In the genomic region with DNA sequence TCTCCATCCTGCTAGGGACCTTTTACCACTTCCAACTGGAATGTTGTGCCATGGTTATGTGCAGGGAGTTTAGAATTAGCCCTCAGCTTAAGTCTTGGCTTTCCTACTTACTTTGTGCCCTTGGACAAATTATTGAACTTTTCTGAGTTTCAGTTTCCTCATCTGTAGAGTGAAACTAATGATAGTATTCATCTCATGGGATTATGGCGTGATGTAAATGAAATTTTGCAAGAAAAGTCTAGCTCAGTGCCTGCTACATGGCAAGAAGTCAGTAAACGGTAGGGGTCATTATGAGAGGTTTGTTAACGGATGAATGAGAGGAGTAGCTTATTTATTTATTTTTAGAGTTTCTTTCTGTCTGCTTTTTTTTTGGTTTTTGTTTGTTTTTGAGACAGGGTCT, we compare ENCODE assay signal across 10 cellular contexts. TPM values are rescaled to one million over a fixed set of nuclear protein-coding genes. Genes with fewer than 3 reads are reported as not detected.
A peak's percentile ranks its signal among the peaks of the same experiment; 100 is the strongest.
DNase-seq lines count a peak whose midpoint lies in the region; ATAC-seq and TF ChIP-seq lines count a peak whose summit lies in the region.
"Had no signal": no experiment of that assay in that cellular context is flagged by ENCODE, and none has a peak within 500 bp of the region (broad histone marks: within the 10 kb centered on the region; RNA-seq: fewer than 3 reads in every experiment).

No MANE protein-coding gene starts in this region.

- CTCF ChIA-PET in activated CD8-positive, alpha-beta T cell treated with anti-CD3 and anti-CD28 coated beads, Interleukin-2, amount 10 ng/mL, durations not matched to agents 7 days and 5 days (lab: Charles Lee), result interaction anchor here (0.6 to 5.2 kb wide), 14 partner anchors 11 to 1880 kb away, joined by 3 to 67 read pairs (median 4); no protein-coding TSS in a partner anchor
- CTCF ChIA-PET in A673 (lab: Charles Lee), result no interaction called here

- H2BK120ac ChIP-seq in mesenchymal stem cell (ENCODE audit: low read depth, low read length), result no peak overlapping the region

- H3K4me1 ChIP-seq in mesenchymal stem cell (ENCODE audit: control insufficient read depth, insufficient read depth, low read depth, low read length), result peaks cover 10% of the 10 kb centered on the region
- H3K4me1 ChIP-seq in stomach smooth muscle (ENCODE audit: control insufficient read depth, insufficient read depth, low read length), result peaks cover 30% of the 10 kb centered on the region
- peaks cover 6% of the 10 kb centered on the region for H3K4me1 ChIP-seq in A673 (ENCODE audit: insufficient read depth, low read length, poor library complexity, severe bottlenecking)

- peaks cover 19% of the 10 kb centered on the region for H3K9me3 Mint-ChIP-seq in T-helper 2 cell treated with Interferon-gamma antibody and Interleukin-4, amounts not matched to agents 5 μg/mL and 100 μg/mL, for 36 hours
- H3K9me3 Mint-ChIP-seq in activated CD8-positive, alpha-beta T cell treated with anti-CD3 and anti-CD28 coated beads, Interleukin-2, amount 10 ng/mL, durations not matched to agents 7 days and 5 days (ENCODE audit: insufficient read depth), result peaks cover 8% of the 10 kb centered on the region

- no peak overlapping the region for H3K4me2 ChIP-seq in mesenchymal stem cell (ENCODE audit: low read length, poor library complexity, severe bottlenecking)

- no peak for TF ChIP-seq CTCF in A673 (conservative IDR thresholded peaks at IDR 0.05; ENCODE audit: low read depth, low read length)

- H3K18ac ChIP-seq in mesenchymal stem cell (ENCODE audit: low read depth in 1 of 2, low read length in 2 of 2), result no peak overlapping the region

- no peak overlapping the region for H2AFZ ChIP-seq in mesenchymal stem cell (ENCODE audit: low read depth, low read length)

- H3K9ac ChIP-seq in mesenchymal stem cell (ENCODE audit: low read length) (peak overlapping the region; percentile 89), stomach smooth muscle (ENCODE audit: low read length in 2 of 2) (peak overlapping the region in 1 of 2 donors; percentile 67)

- no peak overlapping the region for H3K4ac ChIP-seq in mesenchymal stem cell (ENCODE audit: low read depth in 1 of 2, low read length in 2 of 2)

- H3K14ac ChIP-seq in mesenchymal stem cell (ENCODE audit: low read length in 2 of 2), result no peak overlapping the region

- peaks cover 23% of the 10 kb centered on the region for H3K79me1 ChIP-seq in mesenchymal stem cell (replicated peaks; ENCODE audit: low read length, poor library complexity, severe bottlenecking)

- H3K23ac ChIP-seq in mesenchymal stem cell (ENCODE audit: low read length in 2 of 2), result no peak overlapping the region

- no peak overlapping the region for H3K4me3 ChIP-seq in mesenchymal stem cell (ENCODE audit: insufficient read depth in 1 of 2, low read depth in 1 of 2, low read length in 2 of 2)
- peak overlapping the region in 1 of 2 donors; percentile 86 for H3K4me3 ChIP-seq in stomach smooth muscle (ENCODE audit: low read length in 2 of 2)
- no peak overlapping the region for H3K4me3 ChIP-seq in A673 (ENCODE audit: low read depth, low read length, poor library complexity, severe bottlenecking)

- H3K36me3 ChIP-seq in mesenchymal stem cell (ENCODE audit: control insufficient read depth in 1 of 2, insufficient read depth in 2 of 2, low read depth in 1 of 2, low read length in 2 of 2), result no peaks in the 10 kb centered on the region
- H3K36me3 ChIP-seq in stomach smooth muscle (ENCODE audit: control insufficient read depth in 2 of 2, insufficient read depth in 2 of 2, low read length in 2 of 2), result peaks cover 0 to 2% of the 10 kb centered on the region in 2 donors
- no peaks in the 10 kb centered on the region for H3K36me3 ChIP-seq in A673 (ENCODE audit: insufficient read depth, low read length, poor library complexity, severe bottlenecking)

- BruUV-seq in A673 (replicated peaks; lab: Mats Ljungman, UMichigan), result no TSS peak

- H3K36me3 Mint-ChIP-seq in T-helper 2 cell treated with Interferon-gamma antibody and Interleukin-4, amounts not matched to agents 5 μg/mL and 100 μg/mL, for 36 hours (ENCODE audit: low read depth), result no peaks in the 10 kb centered on the region
- peaks cover 23% of the 10 kb centered on the region for H3K36me3 Mint-ChIP-seq in activated CD8-positive, alpha-beta T cell treated with anti-CD3 and anti-CD28 coated beads, Interleukin-2, amount 10 ng/mL, durations not matched to agents 7 days and 5 days (ENCODE audit: low read depth)

- peaks cover 11% of the 10 kb centered on the region for H3K9me3 ChIP-seq in mesenchymal stem cell (ENCODE audit: control insufficient read depth, low read length)
- no peaks in the 10 kb centered on the region for H3K9me3 ChIP-seq in stomach smooth muscle (ENCODE audit: control insufficient read depth in 2 of 2, low read length in 2 of 2)
- H3K9me3 ChIP-seq in A673 (ENCODE audit: low read depth, low read length, poor library complexity, severe bottlenecking), result peaks cover 5% of the 10 kb centered on the region

- H3K27ac Mint-ChIP-seq in T-helper 2 cell treated with Interferon-gamma antibody and Interleukin-4, amounts not matched to agents 5 μg/mL and 100 μg/mL, for 36 hours, result no peak overlapping the region
- H3K27ac Mint-ChIP-seq in activated CD8-positive, alpha-beta T cell treated with anti-CD3 and anti-CD28 coated beads, Interleukin-2, amount 10 ng/mL, durations not matched to agents 7 days and 5 days, result peak overlapping the region; percentile 79

- no peak overlapping the region for H2BK12ac ChIP-seq in mesenchymal stem cell (ENCODE audit: low read length in 2 of 2)

- no peaks in the 10 kb centered on the region for H3K27me3 ChIP-seq in mesenchymal stem cell (ENCODE audit: control insufficient read depth in 1 of 2, insufficient read depth in 1 of 2, low read length in 2 of 2)
- H3K27me3 ChIP-seq in stomach smooth muscle (ENCODE audit: control insufficient read depth in 1 of 2, insufficient read depth in 2 of 2, low read length in 2 of 2), result no peaks in the 10 kb centered on the region
- H3K27me3 ChIP-seq in A673 (replicated peaks; ENCODE audit: insufficient read depth, low read depth, low read length, poor library complexity), result no peaks in the 10 kb centered on the region

- peaks cover 4% of the 10 kb centered on the region for H3K4me1 Mint-ChIP-seq in T-helper 2 cell treated with Interferon-gamma antibody and Interleukin-4, amounts not matched to agents 5 μg/mL and 100 μg/mL, for 36 hours (ENCODE audit: low read depth)
- H3K4me1 Mint-ChIP-seq in activated CD8-positive, alpha-beta T cell treated with anti-CD3 and anti-CD28 coated beads, Interleukin-2, amount 10 ng/mL, durations not matched to agents 7 days and 5 days (ENCODE audit: low read depth), result peaks cover 61% of the 10 kb centered on the region

- H4K91ac ChIP-seq in mesenchymal stem cell (ENCODE audit: low read length), result no peak overlapping the region

- 94% methylated on average over 3 of the region's 3 CpGs for WGBS in mesenchymal stem cell

- no peak overlapping the region for H2BK15ac ChIP-seq in mesenchymal stem cell (ENCODE audit: low read depth, poor library complexity, severe bottlenecking)

- peak overlapping the region; percentile 50 for H3K4me3 Mint-ChIP-seq in T-helper 2 cell treated with Interferon-gamma antibody and Interleukin-4, amounts not matched to agents 5 μg/mL and 100 μg/mL, for 36 hours
- H3K4me3 Mint-ChIP-seq in activated CD8-positive, alpha-beta T cell treated with anti-CD3 and anti-CD28 coated beads, Interleukin-2, amount 10 ng/mL, durations not matched to agents 7 days and 5 days, result peak overlapping the region; percentile 75

- intact Hi-C loops in A673 (cut with micrococcal nuclease; ENCODE audit: unreplicated experiment), result no loop called here

- DNase-seq in T-helper 2 cell treated with Interferon-gamma antibody and Interleukin-4, amounts not matched to agents 5 μg/mL and 100 μg/mL, for 36 hours (ENCODE audit: low spot score), result no peak
- DNase-seq in T-helper 2 cell, result no peak
- no peak for DNase-seq in activated CD8-positive, alpha-beta T cell treated with anti-CD3 and anti-CD28 coated beads, Interleukin-2, amount 10 ng/mL, durations not matched to agents 7 days and 5 days
- no peak for DNase-seq in mesenchymal stem cell
- DNase-seq in A673 (ENCODE audit: low spot score), result no peak
- DNase-seq: activated CD8-positive, alpha-beta memory T cell treated with anti-CD3 and anti-CD28 coated beads, Interleukin-2, amount 50 U/mL, for 4 hours; NCI-H1436 had no signal

- no peak overlapping the region for H4K8ac ChIP-seq in mesenchymal stem cell (ENCODE audit: low read length)

- peaks cover 60% of the 10 kb centered on the region for H3K27me3 Mint-ChIP-seq in T-helper 2 cell treated with Interferon-gamma antibody and Interleukin-4, amounts not matched to agents 5 μg/mL and 100 μg/mL, for 36 hours (ENCODE audit: low read depth)
- peaks cover 2% of the 10 kb centered on the region for H3K27me3 Mint-ChIP-seq in activated CD8-positive, alpha-beta T cell treated with anti-CD3 and anti-CD28 coated beads, Interleukin-2, amount 10 ng/mL, durations not matched to agents 7 days and 5 days (ENCODE audit: low read depth)

- no peak overlapping the region for H2AK5ac ChIP-seq in mesenchymal stem cell (ENCODE audit: low read length, severe bottlenecking)

- POLR2A ChIA-PET in activated CD8-positive, alpha-beta T cell treated with anti-CD3 and anti-CD28 coated beads, Interleukin-2, amount 10 ng/mL, durations not matched to agents 7 days and 5 days (lab: Charles Lee), result interaction anchor here (0.9 to 1.2 kb wide), 3 partner anchors 8 to 70 kb away, joined by 4 to 5 read pairs (median 5); no protein-coding TSS in a partner anchor
- POLR2A ChIA-PET in A673 (lab: Charles Lee; ENCODE audit: low non-redundant PET), result interaction anchor here (0.7 kb wide), 1 partner anchor 14 kb away, joined by 3 read pairs; no protein-coding TSS in a partner anchor

- H3K27ac ChIP-seq in mesenchymal stem cell (ENCODE audit: low read length, poor library complexity, severe bottlenecking) (no peak overlapping the region), stomach smooth muscle (ENCODE audit: low read length) (peak overlapping the region; percentile 33), A673 (ENCODE audit: low read depth, low read length, poor library complexity, severe bottlenecking) (no peak overlapping the region)

- no peak for ATAC-seq in activated CD8-positive, alpha-beta T cell treated with anti-CD3 and anti-CD28 coated beads, Interleukin-2, amount 10 ng/mL, durations not matched to agents 7 days and 5 days
- ATAC-seq in GM21381 (IDR thresholded peaks at IDR 0.05; ENCODE audit: unreplicated experiment) (no peak), HG03378 (IDR thresholded peaks at IDR 0.05; ENCODE audit: unreplicated experiment) (no peak)

- H2BK5ac ChIP-seq in mesenchymal stem cell (ENCODE audit: low read depth, low read length, poor library complexity, severe bottlenecking), result no peak overlapping the region

RNA-seq across cellular contexts. Expression of a gene that starts 1.8 kb away (rescaled TPM):
- 10 to 100 TPM; 17.4 to 19.9 TPM for total RNA-seq in activated CD8-positive, alpha-beta T cell treated with anti-CD3 and anti-CD28 coated beads, Interleukin-2, amount 10 ng/mL, durations not matched to agents 7 days and 5 days
- 3.5 TPM for polyA plus RNA-seq in mesenchymal stem cell (2013, experiment 1 of 2)
- 3.4 TPM for polyA plus RNA-seq in mesenchymal stem cell (2013, experiment 2 of 2)
- 12.3 and 17.9 TPM in 2 replicates for total RNA-seq in A673 (2021)
